22 cellular contexts compared by ENCODE assay signal in the genomic region with DNA sequence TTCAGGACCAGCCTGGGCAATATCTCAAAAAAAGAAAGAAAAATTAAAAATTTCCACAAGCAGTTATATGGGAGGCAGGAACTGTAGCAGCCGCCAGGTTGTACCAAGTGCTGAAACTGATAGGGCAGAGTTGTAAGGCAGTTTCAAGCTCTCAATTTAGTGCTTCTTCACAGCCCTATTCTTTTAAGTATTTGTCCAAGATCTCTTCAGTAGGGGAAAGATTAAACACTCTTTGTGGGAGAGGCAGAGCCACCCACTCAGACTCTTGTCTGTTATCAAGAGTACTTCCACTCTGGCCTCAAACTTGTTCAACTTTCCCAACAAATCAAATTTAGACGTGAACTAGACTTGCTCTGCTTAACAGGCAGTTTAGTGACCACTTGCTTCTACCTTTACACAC.
DNase-seq lines count a peak whose midpoint lies in the region; ATAC-seq, FAIRE-seq and TF ChIP-seq lines count a peak whose summit lies in the region.
"Had no signal": no experiment of that assay in that cellular context is flagged by ENCODE, and none has a peak within 500 bp of the region (broad histone marks: within the 10 kb centered on the region; RNA-seq: fewer than 3 reads in every experiment).

No MANE protein-coding gene starts in this region.

- TF ChIP-seq RAD21 in K562 (CRISPR knock-in tag; conservative IDR thresholded peaks at IDR 0.05 in 1 of 2, IDR thresholded peaks at IDR 0.05 in 1 of 2), result no peak

- intact Hi-C loops in left ventricle myocardium superior (cut with micrococcal nuclease), result no loop called here
- intact Hi-C loops in K562 (cut with micrococcal nuclease), result no loop called here
- intact Hi-C loops in lower lobe of right lung (cut with DNase I), result no loop called here
- intact Hi-C loops in upper lobe of right lung (cut with DNase I), result no loop called here

- H2AFZ ChIP-seq in K562 (ENCODE audit: low read depth, low read length), result no peak overlapping the region

- H3K9me1 ChIP-seq in K562 (ENCODE audit: control insufficient read depth, insufficient read depth, low read length), result no peaks in the 10 kb centered on the region

- peak in 1 of 2 donors; percentile 24 for DNase-seq in cardiac muscle cell (ENCODE audit: low read depth in 1 of 2, low spot score in 1 of 2)
- DNase-seq in left ventricle myocardium superior, result no peak
- no peak for DNase-seq in K562 (ENCODE audit: extremely low read depth in 1 of 4, low spot score in 3 of 4)
- DNase-seq in lower lobe of right lung, result no peak
- no peak for DNase-seq in upper lobe of right lung
- DNase-seq in stimulated activated CD4-positive, alpha-beta T cell treated with anti-CD3 and anti-CD28 coated beads, Interleukin-4, amount 100 ng/mL, for 24 hours, result no peak
- DNase-seq in DMS79 (lab: John Stamatoyannopoulos, UW), result no peak
- DNase-seq: AML-193; CD4-positive, alpha-beta T cell; CD8-positive, alpha-beta T cell; DMS 273 treated with DMSO at 0.1 percent for 48 hours; DMS153; DMS53; DMS79 treated with DMSO at 0.1 percent for 48 hours; GF-D8 had no signal

- no peak for TF ChIP-seq CTCF in cardiac muscle cell (IDR thresholded peaks at IDR 0.05; ENCODE audit: low read depth, low read length)
- no peak for TF ChIP-seq CTCF in K562 (IDR thresholded peaks at IDR 0.05 in 2 of 3, conservative IDR thresholded peaks at IDR 0.05 in 1 of 3; ENCODE audit: insufficient read depth in 2 of 3, low read depth in 1 of 3, low read length in 3 of 3)
- no peak for TF ChIP-seq CTCF in lower lobe of right lung (IDR thresholded peaks at IDR 0.05)
- no peak for TF ChIP-seq CTCF in upper lobe of right lung (IDR thresholded peaks at IDR 0.05)

- no peaks in the 10 kb centered on the region for H4K20me1 ChIP-seq in K562 (replicated peaks; ENCODE audit: control insufficient read depth, insufficient read depth, low read length)
- H4K20me1 ChIP-seq: BLaER1 treated with 17β-estradiol and CSF1 and Interleukin-3, amounts not matched to agents 10 nM and 100 nM had no signal

- no peaks in the 10 kb centered on the region for H3K9me3 ChIP-seq in cardiac muscle cell (ENCODE audit: low read depth)
- H3K9me3 ChIP-seq in K562 (replicated peaks; ENCODE audit: control insufficient read depth, insufficient read depth, low read depth, low read length), result no peaks in the 10 kb centered on the region
- no peaks in the 10 kb centered on the region for H3K9me3 ChIP-seq in lower lobe of right lung
- no peaks in the 10 kb centered on the region for H3K9me3 ChIP-seq in upper lobe of right lung
- H3K9me3 ChIP-seq: A549 had no signal

- POLR2A ChIA-PET in K562 (lab: Yijun Ruan, JAX), result no interaction called here

- no peak overlapping the region for H3K4me3 ChIP-seq in cardiac muscle cell
- H3K4me3 ChIP-seq in K562, result no peak overlapping the region
- H3K4me3 ChIP-seq in lower lobe of right lung, result no peak overlapping the region
- no peak overlapping the region for H3K4me3 ChIP-seq in upper lobe of right lung
- H3K4me3 ChIP-seq: A549; BLaER1 treated with 17β-estradiol and CSF1 and Interleukin-3, amounts not matched to agents 10 nM and 100 nM had no signal

- H3K36me3 ChIP-seq in cardiac muscle cell, result no peaks in the 10 kb centered on the region
- H3K36me3 ChIP-seq in K562 (ENCODE audit: control insufficient read depth, insufficient read depth, low read length), result no peaks in the 10 kb centered on the region
- H3K36me3 ChIP-seq in lower lobe of right lung, result no peaks in the 10 kb centered on the region
- H3K36me3 ChIP-seq in upper lobe of right lung, result no peaks in the 10 kb centered on the region
- H3K36me3 ChIP-seq: BLaER1 treated with 17β-estradiol and CSF1 and Interleukin-3, amounts not matched to agents 10 nM and 100 nM had no signal

- in situ Hi-C loops in K562 (cut with MboI), result loop anchor here (25.0 kb wide), 3 partner anchors 1163 to 1638 kb away; no protein-coding TSS in a partner anchor

- H3K27me3 ChIP-seq in cardiac muscle cell, result no peaks in the 10 kb centered on the region
- no peaks in the 10 kb centered on the region for H3K27me3 ChIP-seq in K562 (ENCODE audit: control insufficient read depth in 2 of 2, insufficient read depth in 2 of 2, low read length in 2 of 2)
- H3K27me3 ChIP-seq in lower lobe of right lung (ENCODE audit: low read depth), result no peaks in the 10 kb centered on the region
- H3K27me3 ChIP-seq in upper lobe of right lung, result no peaks in the 10 kb centered on the region
- H3K27me3 ChIP-seq: BLaER1 treated with 17β-estradiol and CSF1 and Interleukin-3, amounts not matched to agents 10 nM and 100 nM had no signal

- no peak for TF ChIP-seq POLR2A in K562 (conservative IDR thresholded peaks at IDR 0.05)

- H3K27ac ChIP-seq in cardiac muscle cell (peak overlapping the region; percentile 72), K562 (ENCODE audit: extremely low read depth, low read depth, low read length) (no peak overlapping the region), lower lobe of right lung (no peak overlapping the region), upper lobe of right lung (no peak overlapping the region)
- H3K27ac ChIP-seq: 22Rv1; A549; BLaER1 treated with 17β-estradiol and CSF1 and Interleukin-3, amounts not matched to agents 10 nM and 100 nM; C4-2B had no signal

- H3K4me1 ChIP-seq in cardiac muscle cell (ENCODE audit: low read depth) (peaks cover 6% of the 10 kb centered on the region), K562 (replicated peaks in 1 of 2; ENCODE audit: control insufficient read depth in 2 of 2, insufficient read depth in 2 of 2, low read length in 2 of 2) (no peaks in the 10 kb centered on the region), lower lobe of right lung (peaks cover 6% of the 10 kb centered on the region), upper lobe of right lung (no peaks in the 10 kb centered on the region)
- H3K4me1 ChIP-seq: A549; BLaER1 treated with 17β-estradiol and CSF1 and Interleukin-3, amounts not matched to agents 10 nM and 100 nM had no signal

- CTCF ChIA-PET in K562 (lab: Yijun Ruan, JAX; ENCODE audit: low intra/inter-chr PET ratio), result no interaction called here

- 0% methylated on average over 2 of the region's 2 CpGs for WGBS in K562 (ENCODE audit: insufficient coverage, low coverage, missing lambda C conversion rate)

- FAIRE-seq in K562 (lab: Jason Lieb, UNC), result no peak
- FAIRE-seq: A549, G401.6, GM12891 had no signal

- H3K4me2 ChIP-seq in K562 (ENCODE audit: insufficient read depth, low read length), result no peak overlapping the region
- H3K4me2 ChIP-seq: A549; BLaER1 treated with 17β-estradiol and CSF1 and Interleukin-3, amounts not matched to agents 10 nM and 100 nM had no signal

- ATAC-seq in left ventricle myocardium superior (no peak), K562 (no peak), lower lobe of right lung (peak; percentile 52 to 85), upper lobe of right lung (peak; percentile 60), GM21526 (IDR thresholded peaks at IDR 0.05; ENCODE audit: low FRiP score, unreplicated experiment) (no peak)
- ATAC-seq: A549; CD8-positive, alpha-beta T cell had no signal

- H3K79me2 ChIP-seq in K562 (ENCODE audit: control insufficient read depth, insufficient read depth, low read length), result no peaks in the 10 kb centered on the region

- no peak overlapping the region for H3K9ac ChIP-seq in K562 (ENCODE audit: insufficient read depth in 1 of 2, low read depth in 2 of 2, low read length in 2 of 2)
- H3K9ac ChIP-seq: BLaER1 treated with 17β-estradiol and CSF1 and Interleukin-3, amounts not matched to agents 10 nM and 100 nM had no signal

- no TSS peak for BruUV-seq in K562 (replicated peaks; lab: Mats Ljungman, UMichigan)

- no peak for TF ChIP-seq EP300 in K562 (IDR thresholded peaks at IDR 0.05; ENCODE audit: low read length)

TF ChIP-seq in K562, 482 proteins besides CTCF, POLR2A, EP300 and RAD21 (continues in another document):
- TF ChIP-seq PRDM10 (IDR thresholded peaks at IDR 0.05; ENCODE audit: partially characterized antibody), result peak; percentile 40

Comparison
In these comparisons a context has a peak if more than half of its experiments do, and no peak if none do; other contexts are left out.
1. ATAC-seq: peak in lower lobe of right lung (2 of 2) and upper lobe of right lung (single experiment); none in left ventricle myocardium superior (single experiment), K562 (single experiment) and GM21526 (single experiment).